In the genomic region with DNA sequence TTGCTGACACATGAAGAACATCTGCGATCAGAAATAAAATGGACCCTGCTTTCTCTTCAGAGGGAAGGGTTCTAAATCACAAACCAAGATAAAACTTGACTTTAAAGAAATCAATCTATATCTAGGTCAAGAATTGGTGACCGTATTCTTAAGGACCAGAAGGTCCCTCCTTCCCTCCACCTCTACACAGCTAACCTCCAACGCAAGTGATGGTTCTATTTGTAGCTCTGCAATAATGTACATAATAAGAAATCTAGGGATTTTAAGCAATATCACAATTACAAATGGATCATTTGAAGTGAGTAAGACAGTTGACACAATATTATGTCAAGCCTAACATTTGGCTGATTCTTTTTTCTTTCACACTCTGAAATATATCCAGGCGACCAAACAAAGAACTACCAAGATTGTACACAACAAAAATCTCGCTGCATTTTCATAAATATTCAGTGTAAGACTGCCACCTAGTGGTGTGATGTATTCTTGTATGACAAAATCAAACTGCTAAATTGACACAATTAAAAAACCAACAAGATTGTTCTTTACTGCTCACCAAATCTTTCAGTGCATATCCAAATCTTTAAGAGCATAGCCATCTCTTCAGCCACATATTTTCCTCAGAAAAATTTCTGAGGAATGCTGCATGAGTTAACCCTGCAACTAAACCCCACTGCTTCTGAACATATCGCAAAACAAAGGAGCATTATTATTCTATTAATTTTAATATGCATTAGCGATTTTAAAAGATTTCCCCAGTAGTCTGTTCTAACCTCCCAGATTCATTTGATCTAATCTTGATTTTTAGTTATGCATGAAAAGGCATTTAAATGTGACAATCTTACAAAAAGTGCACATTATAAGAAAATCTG, we compare ENCODE assay signal across 8 cellular contexts. TPM values are rescaled to one million over a fixed set of nuclear protein-coding genes. Genes with fewer than 3 reads are reported as not detected.
A peak's percentile ranks its signal among the peaks of the same experiment; 100 is the strongest.
DNase-seq lines count a peak whose midpoint lies in the region; ATAC-seq and TF ChIP-seq lines count a peak whose summit lies in the region.

No MANE protein-coding gene starts in this region.

- TF ChIP-seq CTCF in WI38 (IDR thresholded peaks at IDR 0.05; ENCODE audit: low read depth, low read length), result peak; percentile 17; the same call in 1 of the 2 replicates

- ATAC-seq in HG02798 (IDR thresholded peaks at IDR 0.05; ENCODE audit: poor library complexity, unreplicated experiment), result peak; percentile 51
- no peak for ATAC-seq in GM18870 (IDR thresholded peaks at IDR 0.05; ENCODE audit: unreplicated experiment)

- no peak overlapping the region for H3K4me3 ChIP-seq in WI38 (ENCODE audit: low read depth, low read length)

- DNase-seq in DMS53 treated with DMSO at 0.1 percent for 48 hours (lab: John Stamatoyannopoulos, UW; ENCODE audit: unreplicated experiment) (peak; percentile 70), NCI-H2171 treated with DMSO at 0.1 percent for 48 hours (lab: John Stamatoyannopoulos, UW) (peak; percentile 81), germinal center (ENCODE audit: low spot score) (peak; percentile 43), renal cortical epithelial cell (ENCODE audit: low read depth) (peak; percentile 79), GOT3 (lab: John Stamatoyannopoulos, UW) (no peak)

RNA-seq across cellular contexts. Expression of gene ICA1, which starts 44.5 kb away (rescaled TPM):
- total RNA-seq in renal cortical epithelial cell, result 13.7 and 26.6 TPM in 2 replicates
